ENCODE assay signal across 7 cellular contexts in the genomic region with DNA sequence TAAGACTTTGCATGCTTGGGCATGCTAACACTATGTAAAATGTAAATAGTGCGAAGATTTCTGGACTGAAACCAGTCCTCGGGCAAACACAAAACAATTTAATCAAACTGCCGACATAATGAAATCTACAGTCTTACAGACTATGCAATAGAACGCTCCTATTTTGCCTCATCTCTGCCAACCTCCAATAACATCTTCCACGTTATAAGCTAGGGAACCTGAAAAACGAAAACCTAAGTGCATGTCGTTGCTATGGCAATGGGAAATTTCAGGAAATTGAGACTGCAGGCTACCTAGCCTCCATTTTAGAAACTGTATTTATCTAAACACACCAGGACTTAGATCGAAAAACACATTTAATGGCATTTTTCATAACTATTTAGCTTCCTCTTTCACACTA. TPM values are rescaled to one million over a fixed set of nuclear protein-coding genes. Genes with fewer than 3 reads are reported as not detected.
DNase-seq lines count a peak whose midpoint lies in the region; ATAC-seq and TF ChIP-seq lines count a peak whose summit lies in the region.

No MANE protein-coding gene starts in this region.

- peaks cover 30% of the 10 kb centered on the region for H3K36me3 Mint-ChIP-seq in activated naive CD8-positive, alpha-beta T cell treated with anti-CD3 and anti-CD28 coated beads, Interleukin-2, amount 10 ng/mL, durations not matched to agents 7 days and 5 days

- no peaks in the 10 kb centered on the region for H3K9me3 Mint-ChIP-seq in activated naive CD8-positive, alpha-beta T cell treated with anti-CD3 and anti-CD28 coated beads, Interleukin-2, amount 10 ng/mL, durations not matched to agents 7 days and 5 days
- H3K9me3 Mint-ChIP-seq in stimulated activated naive CD8-positive, alpha-beta T cell treated with anti-CD3 and anti-CD28 coated beads, Interleukin-15, amount 100 ng/mL, for 72 hours = no peaks in the 10 kb centered on the region

- no peak for TF ChIP-seq CTCF in GM12864 (IDR thresholded peaks at IDR 0.05; ENCODE audit: low read depth, low read length, missing control alignments)

- peak overlapping the region; percentile 99 for H3K4me3 Mint-ChIP-seq in activated naive CD8-positive, alpha-beta T cell treated with anti-CD3 and anti-CD28 coated beads, Interleukin-2, amount 10 ng/mL, durations not matched to agents 7 days and 5 days
- peak overlapping the region; percentile 97 to 98 for H3K4me3 Mint-ChIP-seq in stimulated activated naive CD8-positive, alpha-beta T cell treated with anti-CD3 and anti-CD28 coated beads, Interleukin-15, amount 100 ng/mL, for 72 hours

- H3K27me3 Mint-ChIP-seq in activated naive CD8-positive, alpha-beta T cell treated with anti-CD3 and anti-CD28 coated beads, Interleukin-2, amount 10 ng/mL, durations not matched to agents 7 days and 5 days = no peaks in the 10 kb centered on the region
- no peaks in the 10 kb centered on the region for H3K27me3 Mint-ChIP-seq in stimulated activated naive CD8-positive, alpha-beta T cell treated with anti-CD3 and anti-CD28 coated beads, Interleukin-15, amount 100 ng/mL, for 72 hours

- H3K27ac Mint-ChIP-seq in activated naive CD8-positive, alpha-beta T cell treated with anti-CD3 and anti-CD28 coated beads, Interleukin-2, amount 10 ng/mL, durations not matched to agents 7 days and 5 days = peak overlapping the region; percentile 98
- H3K27ac Mint-ChIP-seq in stimulated activated naive CD8-positive, alpha-beta T cell treated with anti-CD3 and anti-CD28 coated beads, Interleukin-15, amount 100 ng/mL, for 72 hours = peak overlapping the region; percentile 89 to 99

- POLR2A ChIA-PET in activated naive CD8-positive, alpha-beta T cell treated with anti-CD3 and anti-CD28 coated beads, Interleukin-2, amount 10 ng/mL, durations not matched to agents 7 days and 5 days (lab: Charles Lee) = interaction anchor here (1.9 kb wide), 1 partner anchor 121 kb away, joined by 7 read pairs; the partner anchor contains the start of gene TCP11L1

- ATAC-seq in activated naive CD8-positive, alpha-beta T cell treated with anti-CD3 and anti-CD28 coated beads, Interleukin-2, amount 10 ng/mL, durations not matched to agents 7 days and 5 days (ENCODE audit: low read depth) = no peak
- no peak for ATAC-seq in stimulated activated naive CD8-positive, alpha-beta T cell treated with anti-CD3 and anti-CD28 coated beads, Interleukin-15, amount 100 ng/mL, for 72 hours
- no peak for ATAC-seq in GM21390 (IDR thresholded peaks at IDR 0.05; ENCODE audit: unreplicated experiment)

- peaks cover 38% of the 10 kb centered on the region for H3K4me1 Mint-ChIP-seq in activated naive CD8-positive, alpha-beta T cell treated with anti-CD3 and anti-CD28 coated beads, Interleukin-2, amount 10 ng/mL, durations not matched to agents 7 days and 5 days
- peaks cover 65% of the 10 kb centered on the region for H3K4me1 Mint-ChIP-seq in stimulated activated naive CD8-positive, alpha-beta T cell treated with anti-CD3 and anti-CD28 coated beads, Interleukin-15, amount 100 ng/mL, for 72 hours

- DNase-seq in GM12864 (ENCODE audit: low read depth) (no peak), NCI-H146 (lab: John Stamatoyannopoulos, UW) (peak; percentile 47), inferior parietal cortex (ENCODE audit: extremely low spot score) (peak; percentile 40)
- no peak for DNase-seq in activated naive CD8-positive, alpha-beta T cell treated with anti-CD3 and anti-CD28 coated beads, Interleukin-2, amount 10 ng/mL, durations not matched to agents 7 days and 5 days
- DNase-seq in stimulated activated naive CD8-positive, alpha-beta T cell treated with anti-CD3 and anti-CD28 coated beads, Interleukin-15, amount 100 ng/mL, for 72 hours = no peak
- no peak for DNase-seq in central memory CD4-positive, alpha-beta T cell

- peak overlapping the region; percentile 96 for H3K4me3 ChIP-seq in GM12864 (ENCODE audit: low read depth, low read length)

RNA-seq across cellular contexts. Expression of gene CSTF3, which starts 1.1 kb away (rescaled TPM):
- total RNA-seq in activated naive CD8-positive, alpha-beta T cell treated with anti-CD3 and anti-CD28 coated beads, Interleukin-2, amount 10 ng/mL, durations not matched to agents 7 days and 5 days = 10 to 100 TPM; 27.4 to 29.5 TPM

Comparison
In these comparisons a context has a peak if more than half of its experiments do, and no peak if none do; other contexts are left out.
1. DNase-seq: peak in NCI-H146 (single experiment) and inferior parietal cortex (single experiment); none in GM12864 (single experiment), activated naive CD8-positive, alpha-beta T cell treated with anti-CD3 and anti-CD28 coated beads, Interleukin-2, amount 10 ng/mL, durations not matched to agents 7 days and 5 days (single experiment), stimulated activated naive CD8-positive, alpha-beta T cell treated with anti-CD3 and anti-CD28 coated beads, Interleukin-15, amount 100 ng/mL, for 72 hours (0 of 2) and central memory CD4-positive, alpha-beta T cell (single experiment).